In genomic region chr13:111950697-111951096, GRCh38 we compare ENCODE assay signal across 17 cellular contexts.
DNase-seq lines count a peak whose midpoint lies in the region; ATAC-seq and TF ChIP-seq lines count a peak whose summit lies in the region.
"Had no signal": no experiment of that assay in that cellular context is flagged by ENCODE, and none has a peak within 500 bp of the region (broad histone marks: within the 10 kb centered on the region; RNA-seq: fewer than 3 reads in every experiment).

No MANE protein-coding gene starts in this region.

- H3F3A ChIP-seq in neural progenitor cell (ENCODE audit: low read depth): no peaks in the 10 kb centered on the region

- peak overlapping the region; percentile 62 for H3K4me3 Mint-ChIP-seq in neural progenitor cell
- H3K4me3 Mint-ChIP-seq: CD4-positive, CD25-positive, alpha-beta regulatory T cell; CD8-positive, alpha-beta T cell had no signal

- H3K9me3 Mint-ChIP-seq in neural progenitor cell: peaks cover 23% of the 10 kb centered on the region

- H3K79me2 ChIP-seq in neural progenitor cell (ENCODE audit: low read depth): no peaks in the 10 kb centered on the region

- peak; percentile 22 for DNase-seq in cardiac septum (ENCODE audit: low spot score)
- no peak for DNase-seq in Right ventricle myocardium inferior (ENCODE audit: missing footprints)
- DNase-seq in ecto neural progenitor cell (ENCODE audit: low spot score): peak; percentile 4
- no peak for DNase-seq in neural progenitor cell (ENCODE audit: low spot score)
- DNase-seq in thoracic aorta (ENCODE audit: low spot score): no peak
- DNase-seq: Caco-2; CD4-positive, CD25-positive, alpha-beta regulatory T cell; DMS153; DND-41; GOT3 had no signal

- no peaks in the 10 kb centered on the region for H4K20me1 ChIP-seq in neural progenitor cell (ENCODE audit: low read depth)

- peaks cover 30% of the 10 kb centered on the region for H3K27me3 Mint-ChIP-seq in neural progenitor cell (ENCODE audit: insufficient read depth, low read depth)
- H3K27me3 Mint-ChIP-seq: CD4-positive, CD25-positive, alpha-beta regulatory T cell had no signal

- H3K9ac ChIP-seq in neural progenitor cell: no peak overlapping the region

- H3K4me2 ChIP-seq in neural progenitor cell: no peak overlapping the region

- intact Hi-C loops in cardiac septum (cut with DNase I) (no loop called here), Right ventricle myocardium inferior (cut with DNase I) (no loop called here)

- no peak overlapping the region for H3K27ac Mint-ChIP-seq in neural progenitor cell
- H3K27ac Mint-ChIP-seq: CD8-positive, alpha-beta T cell had no signal

- H3K4me1 ChIP-seq in neural progenitor cell: no peaks in the 10 kb centered on the region
- no peaks in the 10 kb centered on the region for H3K4me1 ChIP-seq in thoracic aorta (ENCODE audit: control insufficient read depth in 1 of 2, low read depth in 2 of 2)
- H3K4me1 ChIP-seq: Caco-2, HAP-1 had no signal

- ATAC-seq in Right ventricle myocardium inferior (no peak), thoracic aorta (ENCODE audit: insufficient number of reproducible peaks, low FRiP score, low read depth) (peak; percentile 18), HG02798 (IDR thresholded peaks at IDR 0.05; ENCODE audit: poor library complexity, unreplicated experiment) (no peak), GM18867 (IDR thresholded peaks at IDR 0.05; ENCODE audit: unreplicated experiment) (no peak), HG03159 (IDR thresholded peaks at IDR 0.05; ENCODE audit: unreplicated experiment) (no peak)
- ATAC-seq: CD8-positive, alpha-beta T cell; GM12878 had no signal

- no peaks in the 10 kb centered on the region for H3K36me3 ChIP-seq in neural progenitor cell
- no peaks in the 10 kb centered on the region for H3K36me3 ChIP-seq in thoracic aorta
- H3K36me3 ChIP-seq: HAP-1 had no signal

- H3K27me3 ChIP-seq in neural progenitor cell: no peaks in the 10 kb centered on the region
- no peaks in the 10 kb centered on the region for H3K27me3 ChIP-seq in thoracic aorta (replicated peaks; ENCODE audit: insufficient read depth)

- H3K4me3 ChIP-seq in neural progenitor cell (no peak overlapping the region), thoracic aorta (no peak overlapping the region)
- H3K4me3 ChIP-seq: GM12878, HAP-1 had no signal

- peaks cover 7% of the 10 kb centered on the region for H3K36me3 Mint-ChIP-seq in neural progenitor cell
- H3K36me3 Mint-ChIP-seq: CD4-positive, CD25-positive, alpha-beta regulatory T cell; CD8-positive, alpha-beta T cell had no signal

- no peak overlapping the region for H2AFZ ChIP-seq in neural progenitor cell (replicated peaks)

- H3K27ac ChIP-seq in neural progenitor cell (no peak overlapping the region), thoracic aorta (no peak overlapping the region)
- H3K27ac ChIP-seq: C4-2B had no signal

- TF ChIP-seq CTCF in neural progenitor cell (IDR thresholded peaks at IDR 0.05): no peak
- no peak for TF ChIP-seq CTCF in thoracic aorta (IDR thresholded peaks at IDR 0.05)

- peaks cover 11% of the 10 kb centered on the region for H3K4me1 Mint-ChIP-seq in neural progenitor cell
- H3K4me1 Mint-ChIP-seq: CD4-positive, CD25-positive, alpha-beta regulatory T cell had no signal

- H3K9me3 ChIP-seq in neural progenitor cell (ENCODE audit: low read depth): no peaks in the 10 kb centered on the region
- peaks cover 3% of the 10 kb centered on the region for H3K9me3 ChIP-seq in thoracic aorta
- H3K9me3 ChIP-seq: HAP-1 had no signal

Comparison
In these comparisons a context has a peak if more than half of its experiments do, and no peak if none do; other contexts are left out.
1. DNase-seq: peak in cardiac septum (single experiment) and ecto neural progenitor cell (single experiment); none in Right ventricle myocardium inferior (single experiment), neural progenitor cell (single experiment) and thoracic aorta (single experiment).